7 cellular contexts compared by ENCODE assay signal in the genomic region with DNA sequence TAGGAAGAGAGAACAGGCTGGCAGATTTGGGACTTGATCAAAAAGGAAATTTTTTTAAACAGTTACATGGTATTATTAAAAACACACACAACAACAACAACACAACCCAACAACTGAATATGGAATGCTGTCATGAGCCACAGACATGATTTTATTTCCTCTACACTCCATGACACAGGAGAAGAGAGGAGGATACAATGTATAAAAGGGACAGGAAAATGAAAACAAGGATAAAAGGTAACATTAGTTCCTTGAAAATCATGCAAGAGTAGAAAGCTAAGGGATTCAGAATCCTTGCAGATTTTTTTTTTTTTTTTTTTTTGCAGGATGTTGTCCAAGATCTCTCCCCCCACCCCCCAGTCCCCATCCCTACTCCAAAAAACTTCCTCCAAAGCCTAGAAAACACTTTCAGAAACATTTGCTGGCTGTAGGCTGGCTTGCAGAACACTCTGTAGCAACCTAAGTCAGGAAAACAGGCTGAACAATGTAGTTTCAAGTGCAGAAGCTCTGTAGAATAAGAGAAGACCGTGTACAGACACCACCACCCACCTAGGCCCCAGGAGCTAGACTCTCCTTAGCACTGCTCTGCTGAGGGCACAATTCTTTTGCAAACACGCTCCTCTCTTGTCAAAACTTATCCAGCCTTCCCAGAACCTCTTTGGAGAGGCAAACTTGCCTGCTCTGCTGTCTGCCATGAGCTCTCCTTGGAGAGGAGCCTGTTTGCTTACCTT. TPM values are rescaled to one million over a fixed set of nuclear protein-coding genes. Genes with fewer than 3 reads are reported as not detected.
DNase-seq lines count a peak whose midpoint lies in the region; ATAC-seq and TF ChIP-seq lines count a peak whose summit lies in the region.

No MANE protein-coding gene starts in this region.

- H3K27me3 ChIP-seq in H7 (ENCODE audit: control insufficient read depth, insufficient read depth, low read length) (no peaks in the 10 kb centered on the region), breast epithelium (no peaks in the 10 kb centered on the region), mesendoderm (ENCODE audit: insufficient read depth, low read length, poor library complexity) (no peaks in the 10 kb centered on the region)

- no peak overlapping the region for H3K23ac ChIP-seq in mesendoderm (ENCODE audit: low read length)

- no peak for TF ChIP-seq CTCF in breast epithelium (IDR thresholded peaks at IDR 0.05)

- H3K18ac ChIP-seq in mesendoderm (ENCODE audit: low read length): peak overlapping the region; percentile 100

- H3K27ac ChIP-seq in breast epithelium (peak overlapping the region; percentile 99 to 100), mesendoderm (ENCODE audit: low read depth, low read length) (peak overlapping the region; percentile 95)

- H3K9me3 ChIP-seq in breast epithelium: no peaks in the 10 kb centered on the region

- intact Hi-C loops in breast epithelium (cut with DNase I; ENCODE audit: low total_unique reads): loop anchor here (5.0 kb wide), 1 partner anchor 38 kb away; no protein-coding TSS in a partner anchor

- H3K9ac ChIP-seq in mesendoderm (ENCODE audit: low read length): peak overlapping the region; percentile 77

- no peak for TF ChIP-seq POLR2A in breast epithelium (IDR thresholded peaks at IDR 0.05)

- peaks cover 49% of the 10 kb centered on the region for H3K79me2 ChIP-seq in mesendoderm (ENCODE audit: control insufficient read depth, insufficient read depth, low read length)

- H4K5ac ChIP-seq in mesendoderm (ENCODE audit: low read length): peak overlapping the region; percentile 98

- no peak overlapping the region for H4K8ac ChIP-seq in mesendoderm (ENCODE audit: low read depth, low read length)

- H2BK120ac ChIP-seq in mesendoderm (ENCODE audit: low read depth, low read length): peak overlapping the region; percentile 96

- no peak for ATAC-seq in HG02763 (IDR thresholded peaks at IDR 0.05; ENCODE audit: unreplicated experiment)

- H3K4me1 ChIP-seq in breast epithelium (peaks cover 38 to 84% of the 10 kb centered on the region in 2 donors), mesendoderm (ENCODE audit: control insufficient read depth, low read depth, low read length) (peaks cover 65% of the 10 kb centered on the region)

- peak overlapping the region; percentile 95 for H2AK5ac ChIP-seq in mesendoderm (ENCODE audit: low read length)

- H3K4me3 ChIP-seq in H7 (ENCODE audit: insufficient read depth, low read depth, low read length): peak overlapping the region; percentile 8; the same call in 1 of the 2 replicates
- H3K4me3 ChIP-seq in breast epithelium: peak overlapping the region in 2 of 3 donors; percentile 16 to 39
- no peak overlapping the region for H3K4me3 ChIP-seq in mesendoderm (ENCODE audit: low read length)

- peak overlapping the region; percentile 85 for H2BK5ac ChIP-seq in mesendoderm (ENCODE audit: low read length)

- H2BK15ac ChIP-seq in mesendoderm (replicated peaks; ENCODE audit: low read depth): peak overlapping the region; percentile 45

- H3K4me2 ChIP-seq in mesendoderm (ENCODE audit: low read length): peak overlapping the region; percentile 50

- H3K36me3 ChIP-seq in H7 (replicated peaks; ENCODE audit: control insufficient read depth, insufficient read depth, low read length) (peaks cover 1% of the 10 kb centered on the region; the same call in 1 of the 2 replicates), breast epithelium (no peaks in the 10 kb centered on the region), mesendoderm (ENCODE audit: control insufficient read depth, insufficient read depth, low read length) (no peaks in the 10 kb centered on the region)

- H3K56ac ChIP-seq in mesendoderm (ENCODE audit: low read length): peak overlapping the region; percentile 93

- peak overlapping the region; percentile 99 for H3K4ac ChIP-seq in mesendoderm (ENCODE audit: low read depth, low read length)

- DNase-seq in H7 (no peak), NOMO-1 treated with dmso at 0.1 percent for 144 hours (lab: John Stamatoyannopoulos, UW; ENCODE audit: unreplicated experiment) (peak; percentile 16), breast epithelium (ENCODE audit: low spot score in 2 of 2) (no peak), mesendoderm (peak; percentile 55), COR-L47 (lab: John Stamatoyannopoulos, UW) (no peak)
- no peak for DNase-seq in effector CD8-positive, alpha-beta T cell (lab: John Stamatoyannopoulos, UW)

- no CpG with 5 or more reads among the region's 2 CpGs for WGBS in mesendoderm (ENCODE audit: extremely low coverage, insufficient coverage, low lambda C conversion rate)

- peaks cover 2% of the 10 kb centered on the region for H3K79me1 ChIP-seq in mesendoderm (ENCODE audit: low read length)

RNA-seq across cellular contexts. Expression of a gene that starts 0.8 kb away (rescaled TPM):
- total RNA-seq in H7 (2014; rRNA removed; shearing (Covaris generic)): 28.1 and 36.2 TPM in 2 replicates
- total RNA-seq in breast epithelium: 10 to 100 TPM; 40.6 to 47.7 (median 41.4) TPM
- 29.6 TPM for polyA plus RNA-seq in mesendoderm (2013, experiment 1 of 2)
- 30.9 TPM for polyA plus RNA-seq in mesendoderm (2013, experiment 2 of 2)

Comparison
In these comparisons a context has a peak if more than half of its experiments do, and no peak if none do; other contexts are left out.
1. DNase-seq: peak in NOMO-1 treated with dmso at 0.1 percent for 144 hours (single experiment) and mesendoderm (single experiment); none in H7 (single experiment), breast epithelium (0 of 2), effector CD8-positive, alpha-beta T cell (single experiment) and COR-L47 (single experiment).